In genomic region chr13:24108615-24108965, GRCh38 we compare ENCODE assay signal across 1 cellular context.
TF ChIP-seq lines count a peak whose summit lies in the region.

No MANE protein-coding gene starts in this region.

TF ChIP-seq in GM23338, 12 proteins besides CTCF, POLR2A, EP300 and RAD21 (continued from another document):
- TF ChIP-seq JUNB (IDR thresholded peaks at IDR 0.05; ENCODE audit: unreplicated experiment): no peak
- TF ChIP-seq ZNF114 (CRISPR knock-in tag; IDR thresholded peaks at IDR 0.05): no peak
- no peak for TF ChIP-seq ZNF462 (CRISPR knock-in tag; IDR thresholded peaks at IDR 0.05)
- TF ChIP-seq NANOG (IDR thresholded peaks at IDR 0.05; ENCODE audit: borderline replicate concordance): no peak
- no peak for TF ChIP-seq STAT1 (IDR thresholded peaks at IDR 0.05; ENCODE audit: unreplicated experiment)
- no peak for TF ChIP-seq ZNF331 (CRISPR knock-in tag; IDR thresholded peaks at IDR 0.05; ENCODE audit: low read depth)
- TF ChIP-seq EZH2phosphoT487 (IDR thresholded peaks at IDR 0.05; ENCODE audit: unreplicated experiment): no peak
- no peak for TF ChIP-seq CREB1 (CRISPR knock-in tag; IDR thresholded peaks at IDR 0.05; ENCODE audit: low read depth)
